9 cellular contexts compared by ENCODE assay signal in genomic region chr11:83819936-83820549, GRCh38.
A peak's percentile ranks its signal among the peaks of the same experiment; 100 is the strongest.
DNase-seq lines count a peak whose midpoint lies in the region; ATAC-seq, FAIRE-seq and TF ChIP-seq lines count a peak whose summit lies in the region.
"Had no signal": no experiment of that assay in that cellular context is flagged by ENCODE, and none has a peak within 500 bp of the region (broad histone marks: within the 10 kb centered on the region; RNA-seq: fewer than 3 reads in every experiment).

No MANE protein-coding gene starts in this region.

- WGBS in right lobe of liver (ENCODE audit: insufficient coverage, low coverage, low lambda C conversion rate, missing lambda C conversion rate) = 8% methylated on average over 2 of the region's 2 CpGs

- ATAC-seq in HG02884 (IDR thresholded peaks at IDR 0.05; ENCODE audit: unreplicated experiment) (peak; percentile 47), right lobe of liver (peak; percentile 80 to 91 (median 85)), HG03039 (IDR thresholded peaks at IDR 0.05; ENCODE audit: unreplicated experiment) (no peak), GM19395 (IDR thresholded peaks at IDR 0.05; ENCODE audit: unreplicated experiment) (no peak)

- no peak for FAIRE-seq in bronchial epithelial cell (lab: Jason Lieb, UNC)

- H3K4me3 ChIP-seq in bronchial epithelial cell (ENCODE audit: low read depth, low read length) = no peak overlapping the region
- H3K4me3 ChIP-seq in right lobe of liver = no peak overlapping the region
- H3K4me3 ChIP-seq: skin epidermis had no signal

- peak; percentile 26 for TF ChIP-seq CTCF in bronchial epithelial cell (IDR thresholded peaks at IDR 0.05; ENCODE audit: insufficient read depth, low read length, severe bottlenecking)
- TF ChIP-seq CTCF in right lobe of liver (IDR thresholded peaks at IDR 0.05) = peak; percentile 63 to 75 (median 68)

- H3K4me1 ChIP-seq in right lobe of liver = no peaks in the 10 kb centered on the region

- intact Hi-C loops in right lobe of liver (cut with DNase I) = loop anchor here in 1 of 2 donors (5.0 kb wide), 1 partner anchor 528 kb away; no protein-coding TSS in a partner anchor

- no peaks in the 10 kb centered on the region for H3K27me3 ChIP-seq in bronchial epithelial cell (ENCODE audit: control insufficient read depth, insufficient read depth, low read length)
- H3K27me3 ChIP-seq in right lobe of liver = no peaks in the 10 kb centered on the region

- peak; percentile 23 for DNase-seq in DMS79 treated with DMSO at 0.1 percent for 48 hours (lab: John Stamatoyannopoulos, UW)
- peak; percentile 51 for DNase-seq in NCI-H510A treated with DMSO at 0.1 percent for 48 hours (lab: John Stamatoyannopoulos, UW)
- DNase-seq in bronchial epithelial cell (ENCODE audit: low read depth) = peak; percentile 69
- DNase-seq in right lobe of liver = no peak
- no peak for DNase-seq in stimulated activated CD4-positive, alpha-beta T cell treated with anti-CD3 and anti-CD28 coated beads, Interleukin-15, amount 100 ng/mL, for 24 hours

- no peaks in the 10 kb centered on the region for H3K9me3 ChIP-seq in right lobe of liver

- TF ChIP-seq POLR2A in right lobe of liver (IDR thresholded peaks at IDR 0.05) = no peak

- H3K36me3 ChIP-seq in bronchial epithelial cell (ENCODE audit: control insufficient read depth, insufficient read depth, low read length) (no peaks in the 10 kb centered on the region), right lobe of liver (no peaks in the 10 kb centered on the region)

- H3K27ac ChIP-seq in right lobe of liver = no peak overlapping the region
- H3K27ac ChIP-seq: skin epidermis had no signal

Comparison
In these comparisons a context has a peak if more than half of its experiments do, and no peak if none do; other contexts are left out.
1. DNase-seq: peak in DMS79 treated with DMSO at 0.1 percent for 48 hours (single experiment), NCI-H510A treated with DMSO at 0.1 percent for 48 hours (single experiment) and bronchial epithelial cell (single experiment); none in right lobe of liver (0 of 3) and stimulated activated CD4-positive, alpha-beta T cell treated with anti-CD3 and anti-CD28 coated beads, Interleukin-15, amount 100 ng/mL, for 24 hours (single experiment).
2. ATAC-seq: peak in HG02884 (single experiment) and right lobe of liver (4 of 4); none in HG03039 (single experiment) and GM19395 (single experiment).